8 cellular contexts compared by ENCODE assay signal in the genomic region with DNA sequence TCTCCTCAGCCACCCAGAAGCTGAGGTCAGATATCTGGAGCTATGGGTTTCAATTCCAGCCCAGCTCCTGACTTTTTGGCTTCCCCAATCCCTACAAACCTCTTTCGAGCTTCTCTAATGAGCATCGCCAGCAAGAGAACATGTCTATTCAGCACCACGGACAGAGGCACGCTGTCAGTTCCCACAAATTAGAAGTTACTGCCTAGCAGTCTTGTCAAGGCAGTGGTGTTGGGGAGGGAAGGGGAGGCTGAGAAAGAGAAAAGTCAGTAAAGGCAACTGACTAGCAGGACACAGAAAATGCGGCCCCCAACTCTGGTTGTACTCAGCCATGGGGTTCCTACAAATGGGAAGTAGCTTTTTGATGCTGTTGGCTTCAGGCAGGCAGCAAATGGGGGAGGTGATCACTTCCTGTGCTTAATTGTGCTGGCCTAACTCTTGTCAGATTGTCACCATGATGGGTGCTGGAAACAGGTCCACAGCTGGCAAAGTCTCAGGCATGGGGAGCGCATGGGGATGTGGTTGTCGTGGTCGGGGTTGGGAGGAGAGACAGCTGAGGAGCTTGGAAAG.
DNase-seq lines count a peak whose midpoint lies in the region; ATAC-seq, FAIRE-seq and TF ChIP-seq lines count a peak whose summit lies in the region.

No MANE protein-coding gene starts in this region.

- no peak overlapping the region for H3K4me3 Mint-ChIP-seq in T-helper 2 cell treated with Interferon-gamma antibody and Interleukin-4, amounts not matched to agents 5 μg/mL and 100 μg/mL, for 36 hours

- no peaks in the 10 kb centered on the region for H3K27me3 Mint-ChIP-seq in T-helper 2 cell treated with Interferon-gamma antibody and Interleukin-4, amounts not matched to agents 5 μg/mL and 100 μg/mL, for 36 hours (ENCODE audit: low read depth)

- intact Hi-C loops in psoas muscle (cut with DNase I), result no loop called here

- no peaks in the 10 kb centered on the region for H3K36me3 Mint-ChIP-seq in T-helper 2 cell treated with Interferon-gamma antibody and Interleukin-4, amounts not matched to agents 5 μg/mL and 100 μg/mL, for 36 hours (ENCODE audit: low read depth)

- H3K9me3 ChIP-seq in psoas muscle, result no peaks in the 10 kb centered on the region

- no peak overlapping the region for H3K27ac ChIP-seq in psoas muscle

- no peaks in the 10 kb centered on the region for H3K4me1 Mint-ChIP-seq in T-helper 2 cell treated with Interferon-gamma antibody and Interleukin-4, amounts not matched to agents 5 μg/mL and 100 μg/mL, for 36 hours (ENCODE audit: low read depth)

- no peak for FAIRE-seq in RCC 7860 (lab: Jason Lieb, UNC)

- no peak overlapping the region for H3K4me3 ChIP-seq in astrocyte of the cerebellum (ENCODE audit: low read depth, low read length)
- H3K4me3 ChIP-seq in psoas muscle, result no peak overlapping the region

- TF ChIP-seq CTCF in astrocyte of the cerebellum (IDR thresholded peaks at IDR 0.05; ENCODE audit: low read depth, low read length, missing control alignments) (no peak), psoas muscle (IDR thresholded peaks at IDR 0.05) (no peak)

- no peaks in the 10 kb centered on the region for H3K4me1 ChIP-seq in psoas muscle

- in situ Hi-C loops in astrocyte of the cerebellum (cut with HindIII; ENCODE audit: low sequenced_read_pairs), result no loop called here

- H3K9me3 Mint-ChIP-seq in T-helper 2 cell treated with Interferon-gamma antibody and Interleukin-4, amounts not matched to agents 5 μg/mL and 100 μg/mL, for 36 hours, result no peaks in the 10 kb centered on the region

- peak; percentile 49 for DNase-seq in ELR (ENCODE audit: low read depth)
- DNase-seq in KG1 (lab: John Stamatoyannopoulos, UW), result peak; percentile 53
- DNase-seq in astrocyte of the cerebellum (ENCODE audit: low read depth), result peak; percentile 69
- peak; percentile 8 for DNase-seq in midbrain (lab: John Stamatoyannopoulos, UW)
- DNase-seq in T-helper 2 cell treated with Interferon-gamma antibody and Interleukin-4, amounts not matched to agents 5 μg/mL and 100 μg/mL, for 36 hours (ENCODE audit: low spot score), result no peak
- DNase-seq in NCI-H524 treated with DMSO at 0.1 percent for 48 hours (lab: John Stamatoyannopoulos, UW), result no peak
- DNase-seq in RCC 7860 (ENCODE audit: low spot score), result no peak
- no peak for DNase-seq in psoas muscle

- ATAC-seq in psoas muscle, result no peak

- no peaks in the 10 kb centered on the region for H3K36me3 ChIP-seq in psoas muscle (ENCODE audit: insufficient read depth in 1 of 2, low read depth in 1 of 2)

- WGBS in psoas muscle, 3 donors, result 27 to 33% (median 27%) methylated on average over 8 of the region's 8 CpGs

- no peak overlapping the region for H3K27ac Mint-ChIP-seq in T-helper 2 cell treated with Interferon-gamma antibody and Interleukin-4, amounts not matched to agents 5 μg/mL and 100 μg/mL, for 36 hours

- H3K27me3 ChIP-seq in psoas muscle (ENCODE audit: insufficient read depth in 3 of 3, low read length in 2 of 3), result peaks cover 0 to 11% (median 3%) of the 10 kb centered on the region in 3 donors

Comparison
In these comparisons a context has a peak if more than half of its experiments do, and no peak if none do; other contexts are left out.
1. DNase-seq: peak in ELR (single experiment), KG1 (single experiment), astrocyte of the cerebellum (single experiment) and midbrain (single experiment); none in T-helper 2 cell treated with Interferon-gamma antibody and Interleukin-4, amounts not matched to agents 5 μg/mL and 100 μg/mL, for 36 hours (single experiment), NCI-H524 treated with DMSO at 0.1 percent for 48 hours (single experiment), RCC 7860 (single experiment) and psoas muscle (0 of 2).